In the genomic region with DNA sequence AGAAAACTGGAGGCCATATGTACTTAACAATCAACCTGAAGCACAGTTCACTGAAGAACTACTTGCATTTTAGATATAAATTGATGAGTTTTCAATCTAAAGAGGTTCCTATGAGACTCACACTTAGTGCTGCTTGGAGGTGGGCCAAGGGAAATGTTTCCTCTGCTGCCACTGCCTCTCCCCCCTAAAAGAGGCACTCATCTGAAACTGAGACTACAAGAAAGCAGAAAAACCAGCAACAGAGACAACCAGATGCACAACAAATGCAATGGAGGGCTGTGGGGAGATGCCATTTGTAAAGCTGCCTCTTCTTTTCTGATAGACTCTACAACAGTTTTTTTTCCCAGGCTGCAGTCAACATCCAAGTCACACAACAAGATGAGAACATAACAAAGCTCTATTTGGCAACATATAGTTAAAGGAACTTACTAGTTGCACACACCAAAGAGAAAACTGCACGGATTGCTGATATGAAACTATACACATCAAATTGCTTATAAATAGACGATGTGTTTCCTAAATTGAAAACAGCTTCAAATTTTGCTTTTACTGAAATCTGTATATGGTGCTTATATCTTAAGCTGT, we compare ENCODE assay signal across 9 cellular contexts. TPM values are rescaled to one million over a fixed set of nuclear protein-coding genes. Genes with fewer than 3 reads are reported as not detected.
DNase-seq lines count a peak whose midpoint lies in the region; ATAC-seq and TF ChIP-seq lines count a peak whose summit lies in the region.
"Had no signal": no experiment of that assay in that cellular context is flagged by ENCODE, and none has a peak within 500 bp of the region (broad histone marks: within the 10 kb centered on the region; RNA-seq: fewer than 3 reads in every experiment).

No MANE protein-coding gene starts in this region.

- H3K27ac ChIP-seq in dorsolateral prefrontal cortex, result peak overlapping the region in 45 of 59 donors; percentile 0 to 81 (median 57)
- no peak overlapping the region for H3K27ac ChIP-seq in WERI-Rb-1

- peak; percentile 51 for DNase-seq in Ammon's horn (ENCODE audit: low spot score)
- no peak for DNase-seq in dorsolateral prefrontal cortex
- DNase-seq in posterior vena cava (ENCODE audit: low spot score), result no peak
- no peak for DNase-seq in activated naive CD4-positive, alpha-beta T cell (lab: John Stamatoyannopoulos, UW)
- DNase-seq in T1000 (lab: John Stamatoyannopoulos, UW), result no peak
- DNase-seq in WERI-Rb-1, result no peak
- DNase-seq: NCI-H524 treated with DMSO at 0.1 percent for 48 hours had no signal

- peaks cover 9% of the 10 kb centered on the region for H3K36me3 ChIP-seq in WERI-Rb-1

- H3K9me3 ChIP-seq in WERI-Rb-1 (ENCODE audit: severe bottlenecking), result no peaks in the 10 kb centered on the region

- TF ChIP-seq CTCF in dorsolateral prefrontal cortex (IDR thresholded peaks at IDR 0.05 in 54 of 56, conservative IDR thresholded peaks at IDR 0.05 in 2 of 56; ENCODE audit: low read depth in 1 of 56, partially characterized antibody in 56 of 56) (no peak), WERI-Rb-1 (IDR thresholded peaks at IDR 0.05; ENCODE audit: low read depth, low read length) (no peak)

- H3K27me3 ChIP-seq in dorsolateral prefrontal cortex (no peaks in the 10 kb centered on the region), WERI-Rb-1 (ENCODE audit: insufficient read depth, low read depth, severe bottlenecking) (no peaks in the 10 kb centered on the region)

- ATAC-seq in GM18909 (IDR thresholded peaks at IDR 0.05; ENCODE audit: poor library complexity, unreplicated experiment) (peak; percentile 60), HG03175 (IDR thresholded peaks at IDR 0.05; ENCODE audit: unreplicated experiment) (peak; percentile 58)

- H3K4me3 ChIP-seq in dorsolateral prefrontal cortex, result peak overlapping the region in 6 of 59 donors; percentile 1 to 20 (median 6)
- no peak overlapping the region for H3K4me3 ChIP-seq in WERI-Rb-1 (ENCODE audit: low read depth, low read length)

- intact Hi-C loops in dorsolateral prefrontal cortex (cut with DNase I), result no loop called here
- intact Hi-C loops in posterior vena cava (cut with DNase I), result no loop called here

RNA-seq across cellular contexts. Expression of gene TSPAN3, which starts 11.1 kb away (rescaled TPM):
- total RNA-seq in dorsolateral prefrontal cortex, result 100 to 1,000 TPM; 209 to 348 (median 291) TPM
- total RNA-seq in posterior vena cava, result 100 to 1,000 TPM; 111 to 128 TPM
